1 cellular context compared by ENCODE assay signal in the genomic region with DNA sequence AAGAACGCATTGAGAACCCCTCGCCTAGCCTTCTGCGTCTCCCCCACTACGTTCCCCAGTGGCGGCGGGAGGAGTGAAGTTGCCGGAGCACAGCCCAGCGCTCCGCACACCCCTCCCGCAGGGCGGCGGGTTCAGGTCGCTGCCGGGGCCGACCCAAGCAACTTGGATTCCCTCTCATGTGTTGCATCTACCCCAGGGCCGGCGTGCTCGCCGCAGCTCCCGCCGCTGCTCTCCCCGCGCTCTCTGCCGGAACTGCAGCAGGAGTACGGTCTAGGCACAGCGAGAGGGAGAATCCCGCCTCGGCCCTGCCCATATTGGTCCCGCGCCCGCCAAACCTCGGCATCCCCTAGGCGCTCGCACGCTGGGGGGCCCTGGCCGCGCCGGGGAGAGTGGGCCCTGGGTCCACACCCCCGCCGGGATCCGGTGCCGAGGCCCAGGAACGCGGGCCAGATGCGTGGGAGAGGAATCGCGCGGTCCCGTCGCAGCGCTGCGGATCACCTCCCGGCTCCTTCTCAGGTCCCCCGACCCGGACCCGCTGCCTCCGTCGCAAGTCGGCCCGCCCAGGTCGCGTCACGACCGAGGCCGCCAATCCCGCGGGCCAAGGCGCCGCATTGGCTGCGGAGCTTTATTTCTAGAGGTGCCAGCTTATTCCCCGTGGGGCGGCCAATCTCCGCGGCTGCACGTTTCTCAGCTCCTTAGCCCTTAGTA.
A peak's percentile ranks its signal among the peaks of the same experiment; 100 is the strongest.
TF ChIP-seq lines count a peak whose summit lies in the region.

No MANE protein-coding gene starts in this region.

TF ChIP-seq in SK-N-SH treated with all-trans-retinoic acid at 6 μM for 48 hours, 23 proteins besides CTCF, POLR2A, EP300 and RAD21 (continued from another document):
- TF ChIP-seq TSHZ2 (CRISPR knock-in tag; IDR thresholded peaks at IDR 0.05) = 0 out of 2 replicates have a peak, but pooled peaks have one; percentile 34
- TF ChIP-seq PPARA (CRISPR knock-in tag; IDR thresholded peaks at IDR 0.05; ENCODE audit: borderline replicate concordance) = no peak
- TF ChIP-seq ESRRG (CRISPR knock-in tag; IDR thresholded peaks at IDR 0.05) = no peak
- TF ChIP-seq RARB (CRISPR knock-in tag; IDR thresholded peaks at IDR 0.05) = no peak
- 0 out of 2 replicates have a peak, but pooled peaks have one; percentile 30 for TF ChIP-seq ZNF70 (CRISPR knock-in tag; IDR thresholded peaks at IDR 0.05)
- no peak for TF ChIP-seq ZFP3 (CRISPR knock-in tag; IDR thresholded peaks at IDR 0.05)
- TF ChIP-seq POU6F1 (CRISPR knock-in tag; IDR thresholded peaks at IDR 0.05; ENCODE audit: borderline replicate concordance, low read depth) = no peak
- TF ChIP-seq ARNTL (CRISPR knock-in tag; IDR thresholded peaks at IDR 0.05; ENCODE audit: borderline replicate concordance, low read depth) = no peak
- TF ChIP-seq ZC3H10 (CRISPR knock-in tag; IDR thresholded peaks at IDR 0.05) = no peak
- no peak for TF ChIP-seq ZNF565 (CRISPR knock-in tag; conservative IDR thresholded peaks at IDR 0.05; ENCODE audit: low read depth)
- no peak for TF ChIP-seq TCF4 (CRISPR knock-in tag; IDR thresholded peaks at IDR 0.05; ENCODE audit: borderline replicate concordance)
- no peak for TF ChIP-seq SNAI2 (CRISPR knock-in tag; IDR thresholded peaks at IDR 0.05)
- TF ChIP-seq BACH2 (CRISPR knock-in tag; IDR thresholded peaks at IDR 0.05; ENCODE audit: borderline replicate concordance) = no peak
- no peak for TF ChIP-seq CSDC2 (CRISPR knock-in tag; IDR thresholded peaks at IDR 0.05)
TF ChIP-seq in SK-N-SH treated with all-trans-retinoic acid at 6 μM for 48 hours: peak in this region for 3.
